ENCODE assay signal across 18 cellular contexts in genomic region chr19:47143322-47144073, GRCh38. TPM values are rescaled to one million over a fixed set of nuclear protein-coding genes. Genes with fewer than 3 reads are reported as not detected.
DNase-seq lines count a peak whose midpoint lies in the region; ATAC-seq and TF ChIP-seq lines count a peak whose summit lies in the region.
"Had no signal": no experiment of that assay in that cellular context is flagged by ENCODE, and none has a peak within 500 bp of the region (broad histone marks: within the 10 kb centered on the region; RNA-seq: fewer than 3 reads in every experiment).

No MANE protein-coding gene starts in this region.

- H3K4me1 ChIP-seq in esophagus muscularis mucosa = peaks cover 0 to 49% (median 40%) of the 10 kb centered on the region in 4 donors
- H3K4me1 ChIP-seq in gastrocnemius medialis = peaks cover 8 to 10% of the 10 kb centered on the region in 2 donors
- H3K4me1 ChIP-seq: Peyer's patch had no signal

- H3K27me3 ChIP-seq in esophagus muscularis mucosa (no peaks in the 10 kb centered on the region), gastrocnemius medialis (no peaks in the 10 kb centered on the region)
- H3K27me3 ChIP-seq: Peyer's patch, upper lobe of left lung had no signal

- 59% methylated on average over 10 of the region's 11 CpGs for WGBS in esophagus muscularis mucosa

- peak in 1 of 2 donors; percentile 61 for ATAC-seq in gastrocnemius medialis
- ATAC-seq: left colon, natural killer cell had no signal

- DNase-seq in G401 (ENCODE audit: low spot score) (peak; percentile 8), esophagus muscularis mucosa (ENCODE audit: extremely low spot score) (no peak), gastrocnemius medialis (peak; percentile 7 to 20), NCI-H345 (lab: John Stamatoyannopoulos, UW) (no peak), NCI-H524 (lab: John Stamatoyannopoulos, UW) (no peak), erythroblast (lab: John Stamatoyannopoulos, UW) (no peak)
- DNase-seq: activated B cell treated with CpG ODN at 0.5 μM for 24 hours; dermis blood vessel endothelial cell; DMS153; natural killer cell; NCI-H2081; NCI-H69; Peyer's patch; retina; stimulated activated CD4-positive, alpha-beta T cell treated with anti-CD3 and anti-CD28 coated beads, Interleukin-2, amount 100 ng/mL, for 24 hours had no signal

- peak overlapping the region; percentile 89 for H3K27ac ChIP-seq in VCaP
- H3K27ac ChIP-seq in esophagus muscularis mucosa (replicated peaks in 1 of 4) = peak overlapping the region; percentile 78 to 86 (median 80)
- H3K27ac ChIP-seq in gastrocnemius medialis = peak overlapping the region in 1 of 4 donors; percentile 5
- H3K27ac ChIP-seq: upper lobe of left lung had no signal

- intact Hi-C loops in esophagus muscularis mucosa (cut with DNase I) = no loop called here
- intact Hi-C loops in gastrocnemius medialis (cut with DNase I; ENCODE audit: low total_unique reads) = no loop called here

- TF ChIP-seq EP300 in esophagus muscularis mucosa (IDR thresholded peaks at IDR 0.05) = no peak

- in situ Hi-C loops in G401 (cut with HindIII; ENCODE audit: low sequenced_read_pairs) = no loop called here
- in situ Hi-C loops in gastrocnemius medialis (cut with MboI; ENCODE audit: low sequenced_read_pairs in 4 of 4) = loop anchor here in 2 of 4 donors (10.0 kb wide), 1 partner anchor 101 kb away; no protein-coding TSS in a partner anchor

- no peak for TF ChIP-seq CTCF in VCaP (conservative IDR thresholded peaks at IDR 0.05)
- TF ChIP-seq CTCF in esophagus muscularis mucosa (IDR thresholded peaks at IDR 0.05) = no peak
- TF ChIP-seq CTCF in gastrocnemius medialis (IDR thresholded peaks at IDR 0.05 in 4 of 5, conservative IDR thresholded peaks at IDR 0.05 in 1 of 5) = no peak

- H3K9me3 ChIP-seq in esophagus muscularis mucosa (no peaks in the 10 kb centered on the region), gastrocnemius medialis (no peaks in the 10 kb centered on the region)
- H3K9me3 ChIP-seq: Peyer's patch, upper lobe of left lung had no signal

- no peak for TF ChIP-seq POLR2A in esophagus muscularis mucosa (IDR thresholded peaks at IDR 0.05; ENCODE audit: low read depth)
- TF ChIP-seq POLR2A in gastrocnemius medialis (IDR thresholded peaks at IDR 0.05) = no peak
- TF ChIP-seq POLR2A in erythroblast (IDR thresholded peaks at IDR 0.05; ENCODE audit: low read length) = no peak

- no peak overlapping the region for H3K4me3 ChIP-seq in esophagus muscularis mucosa
- H3K4me3 ChIP-seq in gastrocnemius medialis = no peak overlapping the region
- H3K4me3 ChIP-seq: Peyer's patch, upper lobe of left lung had no signal

- H3K36me3 ChIP-seq in esophagus muscularis mucosa = peaks cover 16 to 52% (median 48%) of the 10 kb centered on the region in 4 donors
- H3K36me3 ChIP-seq in gastrocnemius medialis = peaks cover 0 to 33% of the 10 kb centered on the region in 2 donors

RNA-seq across cellular contexts. Expression of gene SAE1, which starts 12.9 kb away (rescaled TPM):
- 603 and 649 TPM in 2 replicates for total RNA-seq in G401 (2014; rRNA removed; shearing (Covaris generic))
- total RNA-seq in esophagus muscularis mucosa = 100 to 1,000 TPM; 130 to 143 (median 136) TPM
- total RNA-seq in gastrocnemius medialis = 10 to 100 TPM; 29.7 to 74.6 (median 46.4) TPM

RNA-seq across cellular contexts. Expression of gene ZC3H4, which starts 29.9 kb away (rescaled TPM):
- 12.4 and 16.8 TPM in 2 replicates for total RNA-seq in G401 (2014; rRNA removed; shearing (Covaris generic))
- total RNA-seq in esophagus muscularis mucosa (10 to 100 TPM; 26.2 to 34.7 (median 30.2) TPM), gastrocnemius medialis (10 to 100 TPM; 16.2 to 31.7 (median 22.8) TPM)

Comparison
In these comparisons a context has a peak if more than half of its experiments do, and no peak if none do; other contexts are left out.
1. DNase-seq: peak in G401 (single experiment) and gastrocnemius medialis (2 of 2); none in esophagus muscularis mucosa (single experiment), NCI-H345 (single experiment), NCI-H524 (0 of 2) and erythroblast (0 of 2).